ENCODE assay signal across 8 cellular contexts in the genomic region with DNA sequence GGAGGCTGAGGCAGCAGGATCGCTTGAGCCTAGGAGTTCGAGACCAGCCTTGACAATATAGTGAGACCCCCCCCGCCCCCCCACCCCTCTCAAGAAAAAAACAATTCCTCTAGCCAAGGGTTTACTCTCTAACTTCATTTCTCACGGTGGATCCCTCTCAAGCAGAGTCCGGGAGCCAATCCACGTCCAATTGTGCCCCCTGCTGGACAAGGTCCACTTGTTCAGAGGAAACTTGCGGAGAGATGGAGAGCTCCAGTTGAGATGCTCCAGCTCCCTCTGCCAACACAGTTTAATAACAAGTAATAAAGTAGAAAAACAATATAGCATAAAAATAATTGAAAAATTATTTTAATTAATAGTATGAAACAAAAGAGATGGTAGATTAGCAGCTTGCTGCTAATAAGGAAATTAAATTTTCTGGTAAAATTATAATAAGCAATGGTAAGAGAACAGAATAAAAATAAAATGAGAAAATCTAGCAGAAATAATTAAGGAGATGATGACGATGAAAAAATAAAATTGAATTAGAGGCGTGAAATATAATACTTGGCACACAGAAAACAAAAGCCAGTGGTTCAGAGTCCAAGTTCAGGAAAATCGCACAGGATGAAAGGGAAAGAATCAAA. TPM values are rescaled to one million over a fixed set of nuclear protein-coding genes. Genes with fewer than 3 reads are reported as not detected.
DNase-seq lines count a peak whose midpoint lies in the region; ATAC-seq and TF ChIP-seq lines count a peak whose summit lies in the region.

No MANE protein-coding gene starts in this region.

- no peaks in the 10 kb centered on the region for H3K36me3 Mint-ChIP-seq in activated naive CD4-positive, alpha-beta T cell treated with anti-CD3 and anti-CD28 coated beads, Interleukin-2, amount 50 U/mL, for 72 hours
- no peaks in the 10 kb centered on the region for H3K36me3 Mint-ChIP-seq in glutamatergic neuron (ENCODE audit: unreplicated experiment)

- no peak overlapping the region for H2AK9ac ChIP-seq in IMR-90 (replicated peaks; ENCODE audit: low read depth, low read length, poor library complexity)

- H3K27ac ChIP-seq in IMR-90 (ENCODE audit: insufficient read depth, low read length) = no peak overlapping the region

- BruUV-seq in IMR-90 (replicated peaks; lab: Mats Ljungman, UMichigan) = no TSS peak

- H2BK120ac ChIP-seq in IMR-90 (ENCODE audit: low read depth, low read length) = no peak overlapping the region

- H3K9me3 Mint-ChIP-seq in activated naive CD4-positive, alpha-beta T cell treated with anti-CD3 and anti-CD28 coated beads, Interleukin-2, amount 50 U/mL, for 72 hours = no peaks in the 10 kb centered on the region
- H3K9me3 Mint-ChIP-seq in glutamatergic neuron (ENCODE audit: unreplicated experiment) = no peaks in the 10 kb centered on the region

- no peak overlapping the region for H4K5ac ChIP-seq in IMR-90 (ENCODE audit: low read depth, low read length)

- no peak overlapping the region for H3K4me2 ChIP-seq in IMR-90 (ENCODE audit: low read depth, low read length)

- no peak overlapping the region for H2BK5ac ChIP-seq in IMR-90 (ENCODE audit: low read depth, low read length, poor library complexity, severe bottlenecking)

- H2BK20ac ChIP-seq in IMR-90 (ENCODE audit: low read depth, low read length) = no peak overlapping the region

- H3K27me3 ChIP-seq in IMR-90 (ENCODE audit: control insufficient read depth, insufficient read depth, low read length) = no peaks in the 10 kb centered on the region

- no peak overlapping the region for H4K91ac ChIP-seq in IMR-90 (ENCODE audit: insufficient read depth, low read depth, low read length)

- peak; percentile 67 for TF ChIP-seq RAD21 in IMR-90 (IDR thresholded peaks at IDR 0.05; ENCODE audit: low read length)

- H4K8ac ChIP-seq in IMR-90 (ENCODE audit: low read depth in 2 of 2, low read length in 2 of 2) = no peak overlapping the region

- DNase-seq in DMS53 treated with DMSO at 0.1 percent for 48 hours (lab: John Stamatoyannopoulos, UW; ENCODE audit: unreplicated experiment) (peak; percentile 5), IMR-90 (peak; percentile 72), RPMI8226 (peak; percentile 82), glutamatergic neuron (peak; percentile 88), pulmonary artery endothelial cell (ENCODE audit: low read depth, low spot score) (peak; percentile 22)
- peak in 1 of 2 donors; percentile 63 for DNase-seq in activated naive CD4-positive, alpha-beta T cell treated with anti-CD3 and anti-CD28 coated beads, Interleukin-2, amount 50 U/mL, for 72 hours (ENCODE audit: low spot score in 2 of 2)

- no peak overlapping the region for H3K4me3 Mint-ChIP-seq in glutamatergic neuron (ENCODE audit: unreplicated experiment)

- H3K4me1 Mint-ChIP-seq in glutamatergic neuron (ENCODE audit: low read depth, unreplicated experiment) = no peaks in the 10 kb centered on the region

- H3K4me3 ChIP-seq in IMR-90 (ENCODE audit: insufficient read depth, low read depth, low read length) = no peak overlapping the region

- H3K23ac ChIP-seq in IMR-90 (ENCODE audit: low read depth, low read length) = no peak overlapping the region

- no peak overlapping the region for H3K18ac ChIP-seq in IMR-90 (ENCODE audit: low read depth, low read length)

- in situ Hi-C loops in IMR-90 (cut with MboI; ENCODE audit: low sequenced_read_pairs) = loop anchor here (10.0 kb wide), 1 partner anchor 114 kb away; no protein-coding TSS in a partner anchor

- dilution Hi-C loops in IMR-90 (cut with HindIII; ENCODE audit: low sequenced_read_pairs, unreplicated experiment) = no loop called here

- H3K79me1 ChIP-seq in IMR-90 (ENCODE audit: low read depth in 1 of 2, low read length in 2 of 2) = no peaks in the 10 kb centered on the region

- CTCF ChIA-PET in IMR-90 (lab: Yijun Ruan, JAX) = interaction anchor here (0.5 to 1.5 kb wide), 5 partner anchors 17 to 263 kb away, joined by 3 to 8 read pairs (median 4); no protein-coding TSS in a partner anchor

- H2BK15ac ChIP-seq in IMR-90 (ENCODE audit: low read depth, low read length) = no peak overlapping the region

- no peaks in the 10 kb centered on the region for H3K9me1 ChIP-seq in IMR-90 (ENCODE audit: insufficient read depth, low read length)

- H3K9ac ChIP-seq in IMR-90 (ENCODE audit: low read depth, low read length) = no peak overlapping the region

- intact Hi-C loops in IMR-90 (cut with micrococcal nuclease) = loop anchor here (1.0 kb wide), 1 partner anchor 188 kb away; no protein-coding TSS in a partner anchor

- no peaks in the 10 kb centered on the region for H3K4me1 ChIP-seq in IMR-90 (ENCODE audit: control insufficient read depth, insufficient read depth, low read length)

- H3K36me3 ChIP-seq in IMR-90 (ENCODE audit: control insufficient read depth, insufficient read depth, low read length) = no peaks in the 10 kb centered on the region

- no peak for TF ChIP-seq POLR2A in IMR-90 (IDR thresholded peaks at IDR 0.05; ENCODE audit: low read depth, low read length)

- WGBS in IMR-90 (ENCODE audit: extremely low coverage in 2 of 2, insufficient read length in 1 of 2), 2 experiments = no CpG with 5 or more reads among the region's 10 CpGs

- no peaks in the 10 kb centered on the region for H4K20me1 ChIP-seq in IMR-90 (ENCODE audit: insufficient read depth, low read length)

- no peak overlapping the region for H2AK5ac ChIP-seq in IMR-90 (ENCODE audit: low read depth, low read length)

- no peaks in the 10 kb centered on the region for H3K9me3 ChIP-seq in IMR-90 (ENCODE audit: control insufficient read depth, insufficient read depth, low read length)

- no peak overlapping the region for H3K27ac Mint-ChIP-seq in activated naive CD4-positive, alpha-beta T cell treated with anti-CD3 and anti-CD28 coated beads, Interleukin-2, amount 50 U/mL, for 72 hours
- no peak overlapping the region for H3K27ac Mint-ChIP-seq in glutamatergic neuron (ENCODE audit: unreplicated experiment)

- TF ChIP-seq CTCF in IMR-90 (conservative IDR thresholded peaks at IDR 0.05; ENCODE audit: low read depth, low read length) = peak; percentile 61
- peak; percentile 76 for TF ChIP-seq CTCF in glutamatergic neuron (IDR thresholded peaks at IDR 0.05; ENCODE audit: partially characterized antibody, unreplicated experiment)

- no peaks in the 10 kb centered on the region for H3K27me3 Mint-ChIP-seq in glutamatergic neuron (ENCODE audit: unreplicated experiment)

- no peak overlapping the region for H3K4ac ChIP-seq in IMR-90 (ENCODE audit: low read depth, low read length)

- H2AFZ ChIP-seq in IMR-90 (replicated peaks; ENCODE audit: low read length, poor library complexity) = no peak overlapping the region

- peak; percentile 89 for ATAC-seq in IMR-90 (ENCODE audit: low read depth)
- ATAC-seq in activated naive CD4-positive, alpha-beta T cell treated with anti-CD3 and anti-CD28 coated beads, Interleukin-2, amount 50 U/mL, for 72 hours = peak; percentile 55 to 56
- no peak for ATAC-seq in GM19467 (IDR thresholded peaks at IDR 0.05; ENCODE audit: unreplicated experiment)
- no peak for ATAC-seq in GM21381 (IDR thresholded peaks at IDR 0.05; ENCODE audit: unreplicated experiment)

- no peak overlapping the region for H3K14ac ChIP-seq in IMR-90 (replicated peaks; ENCODE audit: low read depth, low read length)

- POLR2A ChIA-PET in IMR-90 (lab: Charles Lee; ENCODE audit: unreplicated experiment) = no interaction called here

- no peak overlapping the region for H3K56ac ChIP-seq in IMR-90 (ENCODE audit: extremely low read depth, insufficient read depth, low read length)

TF ChIP-seq in IMR-90, 13 proteins besides CTCF, POLR2A, EP300 and RAD21:
- TF ChIP-seq SMC3 (IDR thresholded peaks at IDR 0.05; ENCODE audit: low read depth, low read length) (peak; percentile 45; the same call in 1 of the 2 replicates), CEBPB (IDR thresholded peaks at IDR 0.05; ENCODE audit: low read depth, low read length) (no peak)
TF ChIP-seq in IMR-90: peak in this region for 1.

RNA-seq across cellular contexts. Expression of a gene that starts 14.5 kb away (rescaled TPM):
- not detected in 2 replicates for total RNA-seq in IMR-90 (2012; rRNA removed)
- polyA plus RNA-seq in IMR-90 (2012; rRNA removed) = not detected in 2 replicates
- polyA plus RNA-seq in IMR-90 (2012; cell fraction: cytosol; rRNA removed) = not detected in 2 replicates
- not detected in 2 replicates for polyA plus RNA-seq in IMR-90 (2012; cell fraction: nucleus; rRNA removed; ENCODE audit: low replicate concordance)
- total RNA-seq in activated naive CD4-positive, alpha-beta T cell treated with anti-CD3 and anti-CD28 coated beads, Interleukin-2, amount 50 U/mL, for 72 hours = under 1 TPM in 1 of 2 donors, not detected in 1; 0.47 TPM
- total RNA-seq in glutamatergic neuron (ENCODE audit: unreplicated experiment) = not detected
- total RNA-seq in pulmonary artery endothelial cell = not detected in 2 replicates

RNA-seq across cellular contexts. Expression of a gene that starts 30.9 kb away (rescaled TPM):
- total RNA-seq in IMR-90 (2012; rRNA removed) (not detected in 2 replicates), glutamatergic neuron (ENCODE audit: unreplicated experiment) (not detected), pulmonary artery endothelial cell (not detected in 2 replicates)
- not detected in 2 replicates for polyA plus RNA-seq in IMR-90 (2012; rRNA removed)
- not detected in 2 replicates for polyA plus RNA-seq in IMR-90 (2012; cell fraction: cytosol; rRNA removed)
- not detected in 2 replicates for polyA plus RNA-seq in IMR-90 (2012; cell fraction: nucleus; rRNA removed; ENCODE audit: low replicate concordance)
- not detected for total RNA-seq in activated naive CD4-positive, alpha-beta T cell treated with anti-CD3 and anti-CD28 coated beads, Interleukin-2, amount 50 U/mL, for 72 hours

RNA-seq across cellular contexts. Expression of a gene that starts 32.0 kb away (rescaled TPM):
- total RNA-seq in IMR-90 (2012; rRNA removed) (1.3 and 1.7 TPM in 2 replicates), glutamatergic neuron (ENCODE audit: unreplicated experiment) (27.2 TPM), pulmonary artery endothelial cell (5.1 and 6.8 TPM in 2 replicates)
- 10.5 and 13.6 TPM in 2 replicates for polyA plus RNA-seq in IMR-90 (2012; rRNA removed)
- polyA plus RNA-seq in IMR-90 (2012; cell fraction: cytosol; rRNA removed) = 4.0 and 8.1 TPM in 2 replicates
- polyA plus RNA-seq in IMR-90 (2012; cell fraction: nucleus; rRNA removed; ENCODE audit: low replicate concordance) = 92.7 and 118 TPM in 2 replicates
- total RNA-seq in activated naive CD4-positive, alpha-beta T cell treated with anti-CD3 and anti-CD28 coated beads, Interleukin-2, amount 50 U/mL, for 72 hours = 10 to 100 TPM in 1 of 2 donors, 1 to 10 TPM in 1; 9.3 to 13.7 TPM

Comparison
In these comparisons a context has a peak if more than half of its experiments do, and no peak if none do; other contexts are left out.
1. ATAC-seq: peak in IMR-90 (single experiment) and activated naive CD4-positive, alpha-beta T cell treated with anti-CD3 and anti-CD28 coated beads, Interleukin-2, amount 50 U/mL, for 72 hours (2 of 2); none in GM19467 (single experiment) and GM21381 (single experiment).